Comparison of ENCODE assay signal across 8 cellular contexts in the genomic region with DNA sequence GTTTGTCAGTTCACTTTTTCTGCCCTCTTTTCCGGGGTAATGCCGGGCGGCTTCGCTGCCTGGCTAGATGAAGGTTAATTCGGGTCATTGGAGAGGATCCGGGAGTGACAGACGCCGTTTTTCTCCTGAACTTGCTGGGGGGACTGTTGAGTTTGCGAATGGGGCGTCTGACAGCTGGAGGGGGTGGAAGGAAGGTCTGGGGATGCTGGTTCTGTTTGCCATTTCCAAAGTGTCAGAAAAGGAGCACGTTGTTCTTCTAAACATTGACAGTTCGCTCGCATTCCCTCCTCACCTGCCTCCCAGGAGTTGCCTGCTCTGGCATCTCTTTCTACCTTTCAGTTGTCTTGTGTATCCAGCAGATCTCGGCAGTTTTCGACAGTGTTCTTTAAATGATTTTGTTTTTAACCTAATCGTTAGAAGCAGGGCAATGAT. TPM values are rescaled to one million over a fixed set of nuclear protein-coding genes. Genes with fewer than 3 reads are reported as not detected.
DNase-seq lines count a peak whose midpoint lies in the region; ATAC-seq and TF ChIP-seq lines count a peak whose summit lies in the region.

No MANE protein-coding gene starts in this region.

- H3K9me3 ChIP-seq in adrenal gland (replicated peaks in 1 of 3), result no peaks in the 10 kb centered on the region
- no peaks in the 10 kb centered on the region for H3K9me3 ChIP-seq in stomach smooth muscle (ENCODE audit: control insufficient read depth in 2 of 2, low read length in 2 of 2)

- TF ChIP-seq POLR2A in adrenal gland (IDR thresholded peaks at IDR 0.05), result no peak

- H3K27ac ChIP-seq in adrenal gland (peak overlapping the region; percentile 91 to 98 (median 94)), stomach smooth muscle (ENCODE audit: low read length) (peak overlapping the region; percentile 97)

- TF ChIP-seq CTCF in adrenal gland (IDR thresholded peaks at IDR 0.05), result no peak
- TF ChIP-seq CTCF in kidney epithelial cell (IDR thresholded peaks at IDR 0.05; ENCODE audit: insufficient read depth, low read length, poor library complexity, severe bottlenecking), result no peak

- H3K9ac ChIP-seq in stomach smooth muscle (ENCODE audit: low read length in 2 of 2), result peak overlapping the region; percentile 70 to 98

- no peak for ATAC-seq in GM19351 (IDR thresholded peaks at IDR 0.05; ENCODE audit: unreplicated experiment)

- H3K4me3 ChIP-seq in adrenal gland, result peak overlapping the region; percentile 1 to 82 (median 72)
- H3K4me3 ChIP-seq in kidney epithelial cell (ENCODE audit: low read depth, low read length), result peak overlapping the region; percentile 74
- peak overlapping the region; percentile 89 to 96 for H3K4me3 ChIP-seq in stomach smooth muscle (ENCODE audit: low read length in 2 of 2)

- H3K27me3 ChIP-seq in adrenal gland (no peaks in the 10 kb centered on the region), kidney epithelial cell (ENCODE audit: control insufficient read depth, insufficient read depth, low read length) (no peaks in the 10 kb centered on the region), stomach smooth muscle (ENCODE audit: control insufficient read depth in 1 of 2, insufficient read depth in 2 of 2, low read length in 2 of 2) (no peaks in the 10 kb centered on the region)

- peaks cover 26 to 57% of the 10 kb centered on the region in 2 donors for H3K4me1 ChIP-seq in adrenal gland (replicated peaks in 1 of 2)
- peaks cover 13% of the 10 kb centered on the region for H3K4me1 ChIP-seq in stomach smooth muscle (ENCODE audit: control insufficient read depth, insufficient read depth, low read length)

- H3K36me3 ChIP-seq in adrenal gland (replicated peaks in 1 of 2) (no peaks in the 10 kb centered on the region), kidney epithelial cell (ENCODE audit: control insufficient read depth, insufficient read depth, low read length) (no peaks in the 10 kb centered on the region), stomach smooth muscle (ENCODE audit: control insufficient read depth in 2 of 2, insufficient read depth in 2 of 2, low read length in 2 of 2) (no peaks in the 10 kb centered on the region)

- WGBS in adrenal gland, 4 donors, result 0 to 1% (median 0%) methylated on average over 13 to 16 of the region's 16 CpGs

- peak; percentile 46 for DNase-seq in DMS53 (lab: John Stamatoyannopoulos, UW)
- peak; percentile 9 for DNase-seq in HuH-7 (ENCODE audit: low spot score)
- DNase-seq in adrenal gland, result no peak
- no peak for DNase-seq in kidney epithelial cell (ENCODE audit: low read depth)
- no peak for DNase-seq in stimulated activated CD4-positive, alpha-beta T cell treated with anti-CD3 and anti-CD28 coated beads, Interleukin-4, amount 100 ng/mL, for 4 hours
- no peak for DNase-seq in GF-D8 (lab: John Stamatoyannopoulos, UW)

- intact Hi-C loops in adrenal gland (cut with DNase I), result no loop called here

RNA-seq across cellular contexts. Expression of gene SELENOT, which starts 0.8 kb away (rescaled TPM):
- total RNA-seq in adrenal gland (100 to 1,000 TPM in 7 of 8 donors, 10 to 100 TPM in 1; 99.6 to 199 (median 151) TPM), kidney epithelial cell (109 and 135 TPM in 2 replicates)
- polyA plus RNA-seq in adrenal gland, result 100 to 1,000 TPM in 1 of 3 donors, 10 to 100 TPM in 2; 19.4 to 323 (median 25.6) TPM

RNA-seq across cellular contexts. Expression of gene EIF2A, which starts 57.3 kb away (rescaled TPM):
- total RNA-seq in adrenal gland, result 100 to 1,000 TPM in 3 of 8 donors, 10 to 100 TPM in 5; 70.0 to 178 (median 74.8) TPM
- polyA plus RNA-seq in adrenal gland, result 100 to 1,000 TPM in 1 of 3 donors, 10 to 100 TPM in 2; 62.3 to 115 (median 66.8) TPM
- 136 and 149 TPM in 2 replicates for total RNA-seq in kidney epithelial cell

RNA-seq across cellular contexts. Expression of gene SERP1, which starts 57.6 kb away (rescaled TPM):
- total RNA-seq in adrenal gland, result 100 to 1,000 TPM; 117 to 580 (median 238) TPM
- 100 to 1,000 TPM in 1 of 3 donors, 10 to 100 TPM in 2; 47.0 to 234 (median 56.9) TPM for polyA plus RNA-seq in adrenal gland
- total RNA-seq in kidney epithelial cell, result 334 and 360 TPM in 2 replicates

Comparison
In these comparisons a context has a peak if more than half of its experiments do, and no peak if none do; other contexts are left out.
1. DNase-seq: peak in DMS53 (single experiment) and HuH-7 (single experiment); none in adrenal gland (0 of 7), kidney epithelial cell (single experiment), stimulated activated CD4-positive, alpha-beta T cell treated with anti-CD3 and anti-CD28 coated beads, Interleukin-4, amount 100 ng/mL, for 4 hours (0 of 2) and GF-D8 (single experiment).
2. Peak in every context shown above with its lines, with median percentiles within 50 percentile points of each other: H3K4me3 ChIP-seq.